In the genomic region with DNA sequence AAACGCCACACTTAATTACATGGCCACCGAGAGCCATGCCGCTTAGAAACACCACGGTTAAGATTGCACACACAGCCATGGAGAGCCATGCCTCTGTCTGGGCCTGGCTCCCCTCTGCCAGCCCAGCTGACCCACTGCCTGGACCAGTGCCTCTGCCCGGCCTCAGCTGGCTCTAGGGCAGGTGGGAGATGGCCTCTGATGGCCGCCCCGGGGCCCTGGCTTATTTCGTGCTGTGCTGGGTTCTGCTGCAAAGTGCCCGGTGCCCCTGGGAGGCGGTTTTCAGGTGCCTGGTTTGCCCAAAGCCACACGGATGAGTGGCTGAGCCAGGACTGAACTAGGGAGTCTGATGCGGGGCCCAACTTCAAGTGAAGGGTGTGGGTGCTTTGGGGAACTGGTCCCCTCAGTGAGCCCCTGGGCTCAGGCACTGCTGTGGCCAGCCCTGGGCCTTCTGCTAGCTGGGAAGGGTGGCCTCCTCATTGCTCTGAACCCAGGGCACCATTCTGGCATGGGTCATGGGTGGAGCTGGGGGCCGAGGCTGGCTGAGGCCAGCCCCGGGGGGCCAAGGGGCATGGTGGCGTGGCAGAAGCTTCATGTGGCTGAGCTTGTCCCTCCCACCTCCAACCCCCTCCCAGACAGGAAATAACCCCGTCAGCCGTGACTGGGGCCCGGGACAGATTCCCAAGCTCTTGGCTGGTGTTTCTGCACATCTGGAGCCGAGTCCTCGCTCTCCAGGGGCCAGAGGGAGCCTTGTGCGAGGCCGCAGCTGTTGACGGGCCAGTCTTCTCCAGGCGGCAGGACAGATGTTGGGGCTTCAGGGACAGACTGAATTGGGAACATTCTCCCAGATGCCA, we compare ENCODE assay signal across 18 cellular contexts. TPM values are rescaled to one million over a fixed set of nuclear protein-coding genes. Genes with fewer than 3 reads are reported as not detected.
DNase-seq lines count a peak whose midpoint lies in the region; ATAC-seq and TF ChIP-seq lines count a peak whose summit lies in the region.
"Had no signal": no experiment of that assay in that cellular context is flagged by ENCODE, and none has a peak within 500 bp of the region (broad histone marks: within the 10 kb centered on the region; RNA-seq: fewer than 3 reads in every experiment).

No MANE protein-coding gene starts in this region.

- H3K79me1 ChIP-seq in neuronal stem cell (ENCODE audit: low read depth, low read length) = peaks cover 9% of the 10 kb centered on the region

- no peak overlapping the region for H2BK12ac ChIP-seq in neuronal stem cell (ENCODE audit: low read length)

- DNase-seq in AG08395 (ENCODE audit: low spot score) (peak; percentile 35), SK-N-MC (ENCODE audit: low read depth, low spot score) (no peak), heart right ventricle (peak; percentile 76 to 83), neuronal stem cell (ENCODE audit: low spot score) (no peak), NCI-H187 treated with DMSO at 0.1 percent for 48 hours (lab: John Stamatoyannopoulos, UW) (no peak), NCI-H128 (lab: John Stamatoyannopoulos, UW; ENCODE audit: unreplicated experiment) (no peak), DMS79 (lab: John Stamatoyannopoulos, UW) (no peak)
- DNase-seq in NK-92 treated with Interleukin-12 subunit alpha and Interleukin-12 subunit beta, amount 100 ng/mL, for 24 hours (lab: John Stamatoyannopoulos, UW) = no peak
- DNase-seq: activated naive CD4-positive, alpha-beta T cell; effector CD4-positive, alpha-beta T cell; islet precursor cell; NCI-H1092 treated with DMSO at 0.1 percent for 48 hours; NCI-H345; PC-9; stimulated activated CD8-positive, alpha-beta memory T cell treated with anti-CD3 and anti-CD28 coated beads, Interleukin-4, amount 100 ng/mL, for 48 hours had no signal

- peak overlapping the region; percentile 7 for H3K18ac ChIP-seq in neuronal stem cell (ENCODE audit: low read length)

- peak overlapping the region; percentile 31; the same call in 1 of the 2 replicates for H3K27ac ChIP-seq in SK-N-MC
- peak overlapping the region in 8 of 10 donors; percentile 40 to 83 (median 56) for H3K27ac ChIP-seq in heart right ventricle
- no peak overlapping the region for H3K27ac ChIP-seq in neuronal stem cell (replicated peaks; ENCODE audit: low read length)
- H3K27ac ChIP-seq: PC-9, prostate gland had no signal

- no peak overlapping the region for H4K91ac ChIP-seq in neuronal stem cell (ENCODE audit: low read depth, low read length, poor library complexity)

- H3K4me3 ChIP-seq in SK-N-MC (no peak overlapping the region), heart right ventricle (no peak overlapping the region), neuronal stem cell (ENCODE audit: low read length in 2 of 2) (no peak overlapping the region)
- H3K4me3 ChIP-seq: PC-9, prostate gland had no signal

- intact Hi-C loops in heart right ventricle (cut with DNase I) = loop anchor here in 1 of 10 donors (5.0 kb wide), 1 partner anchor 70 kb away; no protein-coding TSS in a partner anchor

- H3K27me3 ChIP-seq in heart right ventricle (peaks cover 0 to 44% (median 32%) of the 10 kb centered on the region in 7 donors), neuronal stem cell (ENCODE audit: control insufficient read depth in 3 of 3, insufficient read depth in 3 of 3, low read depth in 1 of 3, low read length in 3 of 3) (no peaks in the 10 kb centered on the region)

- H2BK5ac ChIP-seq in neuronal stem cell (ENCODE audit: low read length) = no peak overlapping the region

- H3K36me3 ChIP-seq in SK-N-MC (ENCODE audit: insufficient read depth, low read length) (no peaks in the 10 kb centered on the region), heart right ventricle (no peaks in the 10 kb centered on the region), neuronal stem cell (replicated peaks in 1 of 2; ENCODE audit: control insufficient read depth in 2 of 2, insufficient read depth in 2 of 2, low read length in 2 of 2) (peaks cover 4 to 6% of the 10 kb centered on the region in 2 donors)
- H3K36me3 ChIP-seq: prostate gland had no signal

- no peak overlapping the region for H3K14ac ChIP-seq in neuronal stem cell (ENCODE audit: low read length)

- no peak overlapping the region for H3K4ac ChIP-seq in neuronal stem cell (ENCODE audit: low read length)

- H3K9me3 ChIP-seq in SK-N-MC (ENCODE audit: low read depth, low read length) (no peaks in the 10 kb centered on the region), heart right ventricle (no peaks in the 10 kb centered on the region), neuronal stem cell (replicated peaks in 1 of 2; ENCODE audit: control insufficient read depth in 2 of 2, insufficient read depth in 1 of 2, low read depth in 1 of 2, low read length in 2 of 2) (no peaks in the 10 kb centered on the region)
- H3K9me3 ChIP-seq: prostate gland had no signal

- 66 to 69% methylated on average over 24 of the region's 24 CpGs for WGBS in heart right ventricle, 2 donors
- no CpG with 5 or more reads among the region's 24 CpGs for whole genome bisulfite sequencing in neuronal stem cell (ENCODE audit: extremely low coverage in 2 of 2, insufficient read length in 2 of 2, insufficient replicate concordance in 1 of 2), 2 donors

- H3K9ac ChIP-seq in SK-N-MC (ENCODE audit: insufficient read length) (no peak overlapping the region), neuronal stem cell (ENCODE audit: low read depth, low read length, poor library complexity) (peak overlapping the region; percentile 7)

- peak overlapping the region; percentile 19 for H2AK5ac ChIP-seq in neuronal stem cell (ENCODE audit: low read depth, low read length)

- H2BK120ac ChIP-seq in neuronal stem cell (ENCODE audit: low read depth, low read length) = no peak overlapping the region

- ATAC-seq in heart right ventricle = peak; percentile 43 to 81 (median 61)

- TF ChIP-seq CTCF in heart right ventricle (IDR thresholded peaks at IDR 0.05) = no peak

- H3K4me1 ChIP-seq in heart right ventricle (peaks cover 14 to 45% (median 36%) of the 10 kb centered on the region in 9 donors), neuronal stem cell (ENCODE audit: control insufficient read depth in 2 of 2, insufficient read depth in 1 of 2, low read depth in 1 of 2, low read length in 2 of 2) (peaks cover 10 to 29% of the 10 kb centered on the region in 2 donors)

- H2BK15ac ChIP-seq in neuronal stem cell (ENCODE audit: low read length) = peak overlapping the region; percentile 45

- no peak overlapping the region for H2AFZ ChIP-seq in neuronal stem cell (ENCODE audit: low read length)
- H2AFZ ChIP-seq: PC-9 had no signal

- H3K23ac ChIP-seq in neuronal stem cell (ENCODE audit: low read depth, low read length, poor library complexity) = peak overlapping the region; percentile 37

- no peak overlapping the region for H3K4me2 ChIP-seq in neuronal stem cell (ENCODE audit: insufficient read depth, low read length, poor library complexity, severe bottlenecking)
- H3K4me2 ChIP-seq: PC-9 had no signal

- H4K8ac ChIP-seq in neuronal stem cell (ENCODE audit: low read depth, low read length) = no peak overlapping the region

RNA-seq across cellular contexts. Expression of a gene that starts 1.9 kb away (rescaled TPM):
- total RNA-seq in heart right ventricle = 1 to 10 TPM; 1.8 to 8.5 (median 3.6) TPM
- 1 to 10 TPM; 2.0 to 3.7 TPM for polyA plus RNA-seq in heart right ventricle
- 21.7 TPM for polyA plus RNA-seq in neuronal stem cell (2013, experiment 1 of 2)
- polyA plus RNA-seq in neuronal stem cell (2013, experiment 2 of 2) = 21.5 TPM

RNA-seq across cellular contexts. Expression of a gene that starts 18.8 kb away (rescaled TPM):
- total RNA-seq in heart right ventricle = not detected
- not detected for polyA plus RNA-seq in heart right ventricle
- 0.08 TPM for polyA plus RNA-seq in neuronal stem cell (2013, experiment 1 of 2)
- 0.15 TPM for polyA plus RNA-seq in neuronal stem cell (2013, experiment 2 of 2)
- total RNA-seq: PC-9, prostate gland had no signal
- polyA plus RNA-seq: IgD-negative memory B cell, thymus had no signal

RNA-seq across cellular contexts. Expression of a gene that starts 27.0 kb away (rescaled TPM):
- total RNA-seq in heart right ventricle = 10 to 100 TPM; 47.9 to 81.0 (median 64.4) TPM
- polyA plus RNA-seq in heart right ventricle = 10 to 100 TPM; 16.5 to 38.3 TPM
- polyA plus RNA-seq in neuronal stem cell (2013, experiment 1 of 2) = 38.1 TPM
- polyA plus RNA-seq in neuronal stem cell (2013, experiment 2 of 2) = 38.5 TPM

RNA-seq across cellular contexts. Expression of a gene that starts 56.9 kb away (rescaled TPM):
- 100 to 1,000 TPM in 1 of 10 donors, 10 to 100 TPM in 9; 30.6 to 101 (median 67.4) TPM for total RNA-seq in heart right ventricle
- 100 to 1,000 TPM in 1 of 2 donors, 10 to 100 TPM in 1; 16.2 to 183 TPM for polyA plus RNA-seq in heart right ventricle
- polyA plus RNA-seq in neuronal stem cell (2013, experiment 1 of 2) = 0.68 TPM
- 0.66 TPM for polyA plus RNA-seq in neuronal stem cell (2013, experiment 2 of 2)

Comparison
In these comparisons a context has a peak if more than half of its experiments do, and no peak if none do; other contexts are left out.
1. DNase-seq: peak in AG08395 (single experiment) and heart right ventricle (2 of 2); none in SK-N-MC (single experiment), neuronal stem cell (single experiment), NCI-H187 treated with DMSO at 0.1 percent for 48 hours (single experiment), NCI-H128 (single experiment), NK-92 treated with Interleukin-12 subunit alpha and Interleukin-12 subunit beta, amount 100 ng/mL, for 24 hours (single experiment) and DMS79 (single experiment).